1 cellular context compared by ENCODE assay signal in the genomic region with DNA sequence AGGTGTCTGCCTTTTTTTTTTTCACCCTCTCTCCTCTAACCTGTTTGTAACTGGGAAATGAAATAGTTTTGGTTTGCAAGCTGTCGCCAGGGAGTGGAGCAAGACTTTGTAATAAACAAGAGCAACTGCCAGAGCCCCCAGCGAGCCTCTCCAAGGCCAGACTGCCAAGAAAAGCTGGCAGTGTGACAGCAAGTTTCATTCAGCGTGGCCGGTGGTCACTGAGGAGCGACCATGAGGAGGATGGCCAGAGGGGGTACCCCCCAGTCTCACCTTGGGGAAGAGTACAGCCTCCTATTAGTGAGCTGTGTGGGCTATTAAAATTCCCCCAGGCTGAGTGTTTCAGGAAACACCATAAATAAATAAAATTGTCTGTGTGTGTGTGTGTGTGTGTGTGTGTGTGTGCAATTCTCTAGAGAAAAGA.
TF ChIP-seq lines count a peak whose summit lies in the region.

No MANE protein-coding gene starts in this region.

TF ChIP-seq in SK-N-SH treated with all-trans-retinoic acid at 6 μM for 48 hours, 23 proteins besides CTCF, POLR2A, EP300 and RAD21 (continued from another document):
- TF ChIP-seq, protein P1, sequence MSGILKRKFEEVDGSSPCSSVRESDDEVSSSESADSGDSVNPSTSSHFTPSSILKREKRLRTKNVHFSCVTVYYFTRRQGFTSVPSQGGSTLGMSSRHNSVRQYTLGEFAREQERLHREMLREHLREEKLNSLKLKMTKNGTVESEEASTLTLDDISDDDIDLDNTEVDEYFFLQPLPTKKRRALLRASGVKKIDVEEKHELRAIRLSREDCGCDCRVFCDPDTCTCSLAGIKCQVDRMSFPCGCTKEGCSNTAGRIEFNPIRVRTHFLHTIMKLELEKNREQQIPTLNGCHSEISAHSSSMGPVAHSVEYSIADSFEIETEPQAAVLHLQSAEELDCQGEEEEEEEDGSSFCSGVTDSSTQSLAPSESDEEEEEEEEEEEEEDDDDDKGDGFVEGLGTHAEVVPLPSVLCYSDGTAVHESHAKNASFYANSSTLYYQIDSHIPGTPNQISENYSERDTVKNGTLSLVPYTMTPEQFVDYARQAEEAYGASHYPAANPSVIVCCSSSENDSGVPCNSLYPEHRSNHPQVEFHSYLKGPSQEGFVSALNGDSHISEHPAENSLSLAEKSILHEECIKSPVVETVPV (CRISPR knock-in tag; IDR thresholded peaks at IDR 0.05), result no peak
- TF ChIP-seq ISL1 (CRISPR knock-in tag; IDR thresholded peaks at IDR 0.05), result no peak
- no peak for TF ChIP-seq ZNF70 (CRISPR knock-in tag; IDR thresholded peaks at IDR 0.05)
- no peak for TF ChIP-seq ZNF565 (CRISPR knock-in tag; conservative IDR thresholded peaks at IDR 0.05; ENCODE audit: low read depth)
- TF ChIP-seq SNAI2 (CRISPR knock-in tag; IDR thresholded peaks at IDR 0.05), result no peak
- no peak for TF ChIP-seq ZFP30 (CRISPR knock-in tag; IDR thresholded peaks at IDR 0.05)
- no peak for TF ChIP-seq TOX (CRISPR knock-in tag; IDR thresholded peaks at IDR 0.05; ENCODE audit: borderline replicate concordance)
- no peak for TF ChIP-seq TCF4 (CRISPR knock-in tag; IDR thresholded peaks at IDR 0.05; ENCODE audit: borderline replicate concordance)
TF ChIP-seq in SK-N-SH treated with all-trans-retinoic acid at 6 μM for 48 hours: peak in this region for 0.
